ENCODE assay signal across 8 cellular contexts in genomic region chr1:234543442-234544093, GRCh38.
DNase-seq lines count a peak whose midpoint lies in the region; ATAC-seq and TF ChIP-seq lines count a peak whose summit lies in the region.

No MANE protein-coding gene starts in this region.

- H3K9me2 ChIP-seq in OCI-LY7 (ENCODE audit: insufficient read depth, low read length) = no peaks in the 10 kb centered on the region

- DNase-seq in AG04450 (ENCODE audit: low read depth, low spot score) = no peak
- DNase-seq in OCI-LY7 (ENCODE audit: low spot score) = no peak
- no peak for DNase-seq in neural crest cell (ENCODE audit: low read depth, low spot score)
- no peak for DNase-seq in GDM1 (lab: John Stamatoyannopoulos, UW)
- no peak for DNase-seq in SKM-1 treated with dmso at 0.1 percent for 144 hours (lab: John Stamatoyannopoulos, UW; ENCODE audit: unreplicated experiment)
- no peak for DNase-seq in Ammon's horn (ENCODE audit: low spot score)

- no peaks in the 10 kb centered on the region for H3K9me3 Mint-ChIP-seq in neural crest cell

- peak overlapping the region; percentile 93 for H3K27ac ChIP-seq in AG04450 (ENCODE audit: low read depth, low read length)
- no peak overlapping the region for H3K27ac ChIP-seq in OCI-LY7 (ENCODE audit: low read depth, low read length, poor library complexity, severe bottlenecking)
- H3K27ac ChIP-seq in esophagus (ENCODE audit: low read depth in 2 of 2, low read length in 1 of 2) = peak overlapping the region; percentile 65 to 82

- no peak for ATAC-seq in GM21526 (IDR thresholded peaks at IDR 0.05; ENCODE audit: low FRiP score, unreplicated experiment)

- H3K4me3 Mint-ChIP-seq in neural crest cell = peak overlapping the region; percentile 16

- CTCF ChIA-PET in AG04450 (lab: Charles Lee) = interaction anchor here (1.0 to 1.4 kb wide), 4 partner anchors 8 to 57 kb away, joined by 3 to 6 read pairs (median 4); no protein-coding TSS in a partner anchor
- CTCF ChIA-PET in OCI-LY7 (lab: Charles Lee; ENCODE audit: unreplicated experiment) = no interaction called here

- H3K36me3 ChIP-seq in OCI-LY7 (ENCODE audit: insufficient read depth, low read length) = no peaks in the 10 kb centered on the region
- no peaks in the 10 kb centered on the region for H3K36me3 ChIP-seq in esophagus (ENCODE audit: control insufficient read depth in 2 of 2, insufficient read depth in 2 of 2, low read length in 1 of 2)

- TF ChIP-seq CTCF in AG04450 (IDR thresholded peaks at IDR 0.05; ENCODE audit: low read depth, low read length) (no peak), OCI-LY7 (conservative IDR thresholded peaks at IDR 0.05; ENCODE audit: low read length) (0 out of 2 replicates have a peak, but pooled peaks have one; percentile 30), neural crest cell (conservative IDR thresholded peaks at IDR 0.05) (peak; percentile 13)

- no peaks in the 10 kb centered on the region for H3K4me1 ChIP-seq in OCI-LY7 (ENCODE audit: insufficient read depth, low read length, poor library complexity, severe bottlenecking)
- peaks cover 9 to 23% of the 10 kb centered on the region in 2 donors for H3K4me1 ChIP-seq in esophagus (ENCODE audit: control insufficient read depth in 2 of 2, insufficient read depth in 2 of 2, low read length in 1 of 2)

- H4K20me1 ChIP-seq in OCI-LY7 (ENCODE audit: insufficient read depth, low read length) = no peaks in the 10 kb centered on the region

- intact Hi-C loops in OCI-LY7 (cut with micrococcal nuclease; ENCODE audit: unreplicated experiment) = no loop called here

- BruUV-seq in OCI-LY7 (replicated peaks; lab: Mats Ljungman, UMichigan) = no TSS peak

- H2AFZ ChIP-seq in OCI-LY7 (ENCODE audit: low read length) = no peak overlapping the region

- H3K9me3 ChIP-seq in AG04450 (ENCODE audit: control insufficient read depth, insufficient read depth, low read length) (no peaks in the 10 kb centered on the region), OCI-LY7 (ENCODE audit: low read length) (no peaks in the 10 kb centered on the region), esophagus (ENCODE audit: control insufficient read depth in 2 of 2, insufficient read depth in 1 of 2, low read depth in 1 of 2, low read length in 1 of 2) (no peaks in the 10 kb centered on the region)

- H3K79me2 ChIP-seq in OCI-LY7 (ENCODE audit: insufficient read depth, low read depth, low read length) = no peaks in the 10 kb centered on the region

- H3K27ac Mint-ChIP-seq in neural crest cell (ENCODE audit: unreplicated experiment) = peak overlapping the region; percentile 85

- no peaks in the 10 kb centered on the region for H3K36me3 Mint-ChIP-seq in neural crest cell (ENCODE audit: low read depth)

- H3K4me2 ChIP-seq in OCI-LY7 (ENCODE audit: low read length) = no peak overlapping the region

- peaks cover 46% of the 10 kb centered on the region for H3K4me1 Mint-ChIP-seq in neural crest cell

- H3K27me3 Mint-ChIP-seq in neural crest cell (ENCODE audit: low read depth) = no peaks in the 10 kb centered on the region

- 69 to 79% methylated on average over 8 of the region's 8 CpGs for WGBS in esophagus, 2 donors

- no peaks in the 10 kb centered on the region for H3K27me3 ChIP-seq in AG04450 (ENCODE audit: control insufficient read depth, insufficient read depth, low read length)
- H3K27me3 ChIP-seq in esophagus (ENCODE audit: control insufficient read depth in 1 of 2, insufficient read depth in 2 of 2, low read length in 2 of 2) = no peaks in the 10 kb centered on the region

- POLR2A ChIA-PET in AG04450 (lab: Yijun Ruan, JAX) (interaction anchor here (0.9 to 2.7 kb wide), 6 partner anchors 8 to 61 kb away, joined by 3 to 10 read pairs (median 4); no protein-coding TSS in a partner anchor), OCI-LY7 (lab: Charles Lee) (interaction anchor here (0.6 to 1.5 kb wide), 6 partner anchors 8 to 494 kb away, joined by 3 to 6 read pairs (median 4); no protein-coding TSS in a partner anchor)

- H3K4me3 ChIP-seq in AG04450 (ENCODE audit: low read depth, low read length) (no peak overlapping the region), OCI-LY7 (ENCODE audit: low read depth, low read length, poor library complexity, severe bottlenecking) (no peak overlapping the region), esophagus (ENCODE audit: low read depth in 1 of 2, low read length in 2 of 2) (no peak overlapping the region)
